ENCODE assay signal across 8 cellular contexts in the genomic region with DNA sequence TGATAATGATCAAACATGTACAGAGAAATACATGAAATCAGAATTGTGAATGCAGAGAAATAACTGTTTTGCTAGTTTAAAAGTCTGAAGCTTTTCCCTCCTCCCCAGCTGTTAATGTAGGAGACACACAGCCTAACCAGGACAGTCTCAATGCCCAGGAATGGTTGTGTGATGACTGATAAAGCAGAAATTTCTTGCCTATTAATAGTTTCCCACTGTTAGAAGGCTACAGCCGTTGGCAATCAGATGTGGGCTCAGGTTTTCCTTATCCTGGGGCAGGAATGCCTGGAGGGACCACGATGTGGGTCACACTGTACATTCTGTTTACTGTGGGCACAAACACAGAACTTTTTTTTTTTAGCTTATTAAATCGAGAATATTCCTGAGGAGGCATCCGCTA. TPM values are rescaled to one million over a fixed set of nuclear protein-coding genes. Genes with fewer than 3 reads are reported as not detected.
DNase-seq lines count a peak whose midpoint lies in the region; ATAC-seq and TF ChIP-seq lines count a peak whose summit lies in the region.

No MANE protein-coding gene starts in this region.

- H3K4me3 Mint-ChIP-seq in CD4-positive, alpha-beta T cell: peak overlapping the region; percentile 89
- peak overlapping the region; percentile 83 for H3K4me3 Mint-ChIP-seq in nephron progenitor cell

- H3K4me1 ChIP-seq in PC-9 (replicated peaks; ENCODE audit: insufficient read depth) (peaks cover 50% of the 10 kb centered on the region), mucosa of descending colon (ENCODE audit: low read depth) (peaks cover 33% of the 10 kb centered on the region)
- H3K4me1 ChIP-seq in effector memory CD4-positive, alpha-beta T cell (ENCODE audit: control insufficient read depth, insufficient read depth, low read length, poor library complexity, severe bottlenecking): peaks cover 5% of the 10 kb centered on the region

- H3K27ac Mint-ChIP-seq in CD4-positive, alpha-beta T cell: peak overlapping the region; percentile 85
- H3K27ac Mint-ChIP-seq in nephron progenitor cell: no peak overlapping the region

- peaks cover 37% of the 10 kb centered on the region for H3F3A ChIP-seq in PC-9 (ENCODE audit: insufficient read depth, low read depth)

- H3K4me1 Mint-ChIP-seq in CD4-positive, alpha-beta T cell (ENCODE audit: low read depth): peaks cover 61% of the 10 kb centered on the region
- H3K4me1 Mint-ChIP-seq in nephron progenitor cell: peaks cover 43% of the 10 kb centered on the region

- H3K4me3 ChIP-seq in PC-9 (peak overlapping the region; percentile 72; the same call in 1 of the 2 replicates), mucosa of descending colon (no peak overlapping the region)
- H3K4me3 ChIP-seq in effector memory CD4-positive, alpha-beta T cell (ENCODE audit: insufficient read depth, low read depth, low read length, poor library complexity, severe bottlenecking): no peak overlapping the region

- no peaks in the 10 kb centered on the region for H3K9me3 ChIP-seq in CD4-positive, alpha-beta T cell (ENCODE audit: control insufficient read depth, low read length)
- H3K9me3 ChIP-seq in PC-9 (ENCODE audit: insufficient read depth, low read depth): no peaks in the 10 kb centered on the region; the same call in 1 of the 2 replicates
- H3K9me3 ChIP-seq in effector memory CD4-positive, alpha-beta T cell (ENCODE audit: control insufficient read depth, low read length): no peaks in the 10 kb centered on the region
- H3K9me3 ChIP-seq in mucosa of descending colon: no peaks in the 10 kb centered on the region

- POLR2A ChIA-PET in CD4-positive, alpha-beta T cell (lab: Charles Lee): interaction anchor here (3.0 kb wide), 1 partner anchor 11 kb away, joined by 33 read pairs; no protein-coding TSS in a partner anchor
- POLR2A ChIA-PET in PC-9 (lab: Charles Lee; ENCODE audit: unreplicated experiment): interaction anchor here (0.6 kb wide), 1 partner anchor 61 kb away, joined by 12 read pairs; no protein-coding TSS in a partner anchor

- no peak for DNase-seq in CD4-positive, alpha-beta T cell
- DNase-seq in PC-9 (peak in 1 of 2 experiments; percentile 72), nephron progenitor cell (no peak), ecto neural progenitor cell (ENCODE audit: low spot score) (no peak), mucosa of descending colon (no peak), DMS153 (lab: John Stamatoyannopoulos, UW) (no peak), T1000 (lab: John Stamatoyannopoulos, UW) (no peak)
- no peak for DNase-seq in effector memory CD4-positive, alpha-beta T cell

- H3K9me3 Mint-ChIP-seq in CD4-positive, alpha-beta T cell: no peaks in the 10 kb centered on the region
- no peaks in the 10 kb centered on the region for H3K9me3 Mint-ChIP-seq in nephron progenitor cell

- TSS peak; percentile 39 for BruUV-seq in PC-9 (replicated peaks; lab: Mats Ljungman, UMichigan)

- no peaks in the 10 kb centered on the region for H3K27me3 ChIP-seq in CD4-positive, alpha-beta T cell (ENCODE audit: control insufficient read depth, insufficient read depth, low read length)
- no peaks in the 10 kb centered on the region for H3K27me3 ChIP-seq in PC-9 (ENCODE audit: insufficient read depth, low read depth)
- no peaks in the 10 kb centered on the region for H3K27me3 ChIP-seq in effector memory CD4-positive, alpha-beta T cell (replicated peaks; ENCODE audit: control insufficient read depth, insufficient read depth, low read length, poor library complexity, severe bottlenecking)

- no peak for TF ChIP-seq CTCF in CD4-positive, alpha-beta T cell (IDR thresholded peaks at IDR 0.05)
- TF ChIP-seq CTCF in PC-9 (conservative IDR thresholded peaks at IDR 0.05) (no peak), nephron progenitor cell (IDR thresholded peaks at IDR 0.05) (no peak), mucosa of descending colon (IDR thresholded peaks at IDR 0.05) (no peak)

- no peak overlapping the region for H3K27ac ChIP-seq in CD4-positive, alpha-beta T cell (ENCODE audit: low read depth, low read length)
- H3K27ac ChIP-seq in PC-9: peak overlapping the region; percentile 52
- H3K27ac ChIP-seq in effector memory CD4-positive, alpha-beta T cell (ENCODE audit: insufficient read depth, low read length, poor library complexity, severe bottlenecking): peak overlapping the region; percentile 6

- H3K4me2 ChIP-seq in PC-9: peak overlapping the region; percentile 83

- intact Hi-C loops in CD4-positive, alpha-beta T cell (cut with DNase I, micrococcal nuclease): no loop called here
- intact Hi-C loops in PC-9 (cut with micrococcal nuclease; ENCODE audit: unreplicated experiment) (no loop called here), mucosa of descending colon (cut with DNase I, micrococcal nuclease) (no loop called here)

- no peaks in the 10 kb centered on the region for H3K27me3 Mint-ChIP-seq in CD4-positive, alpha-beta T cell
- peaks cover 29% of the 10 kb centered on the region for H3K27me3 Mint-ChIP-seq in nephron progenitor cell (ENCODE audit: low read depth, poor library complexity)

- peaks cover 31% of the 10 kb centered on the region for H3K36me3 Mint-ChIP-seq in CD4-positive, alpha-beta T cell (ENCODE audit: low read depth)
- peaks cover 14% of the 10 kb centered on the region for H3K36me3 Mint-ChIP-seq in nephron progenitor cell (ENCODE audit: low read depth)

- H4K20me1 ChIP-seq in PC-9 (ENCODE audit: insufficient read depth): 0 out of 2 replicates have a peak, but pooled peaks cover 8% of the 10 kb centered on the region

- H3K79me2 ChIP-seq in PC-9 (ENCODE audit: low read depth): peaks cover 63% of the 10 kb centered on the region

- CTCF ChIA-PET in CD4-positive, alpha-beta T cell (lab: Charles Lee): interaction anchor here (1.3 kb wide), 1 partner anchor 1949 kb away, joined by 3 read pairs; no protein-coding TSS in a partner anchor
- CTCF ChIA-PET in PC-9 (lab: Charles Lee): interaction anchor here (0.7 kb wide), 1 partner anchor 11 kb away, joined by 3 read pairs; no protein-coding TSS in a partner anchor

- no peak for ATAC-seq in CD4-positive, alpha-beta T cell (ENCODE audit: poor library complexity)
- no peak for ATAC-seq in mucosa of descending colon

- no peak overlapping the region for H2AFZ ChIP-seq in PC-9

- H3K36me3 ChIP-seq in PC-9 (ENCODE audit: low read depth) (peaks cover 19% of the 10 kb centered on the region), mucosa of descending colon (ENCODE audit: low read depth) (no peaks in the 10 kb centered on the region)
- H3K36me3 ChIP-seq in effector memory CD4-positive, alpha-beta T cell (ENCODE audit: control insufficient read depth, insufficient read depth, low read length): peaks cover 9% of the 10 kb centered on the region

- no peaks in the 10 kb centered on the region for H3K9me2 ChIP-seq in PC-9 (ENCODE audit: insufficient read depth)

RNA-seq across cellular contexts. Expression of gene PPP1R3D, which starts 1.9 kb away (rescaled TPM):
- 1 to 10 TPM; 5.1 to 5.4 TPM for total RNA-seq in CD4-positive, alpha-beta T cell
- total RNA-seq in PC-9 (2021) (9.0 and 9.9 TPM in 2 replicates), mucosa of descending colon (10 to 100 TPM in 1 of 3 donors, 1 to 10 TPM in 2; 5.9 to 10.8 (median 6.8) TPM)

RNA-seq across cellular contexts. Expression of gene FAM217B, which starts 2.0 kb away (rescaled TPM):
- 10 to 100 TPM; 23.1 to 23.7 TPM for total RNA-seq in CD4-positive, alpha-beta T cell
- 11.7 and 20.2 TPM in 2 replicates for total RNA-seq in PC-9 (2021)
- 10 to 100 TPM in 1 of 3 donors, 1 to 10 TPM in 2; 8.2 to 19.0 (median 9.8) TPM for total RNA-seq in mucosa of descending colon

RNA-seq across cellular contexts. Expression of gene SYCP2, which starts 4.8 kb away (rescaled TPM):
- total RNA-seq in CD4-positive, alpha-beta T cell: 1 to 10 TPM; 4.4 to 4.6 TPM
- total RNA-seq in PC-9 (2021) (1.8 and 3.0 TPM in 2 replicates), mucosa of descending colon (1 to 10 TPM in 2 of 3 donors, under 1 TPM in 1; 0.78 to 1.6 (median 1.3) TPM)

RNA-seq across cellular contexts. Expression of gene CDH26, which starts 20.0 kb away (rescaled TPM):
- 1 to 10 TPM in 1 of 2 experiments, under 1 TPM in 1; 0.75 to 1.1 TPM for total RNA-seq in CD4-positive, alpha-beta T cell
- total RNA-seq in PC-9 (2021) (0.68 and 1.1 TPM in 2 replicates), mucosa of descending colon (1 to 10 TPM in 2 of 3 donors, under 1 TPM in 1; 0.48 to 2.2 (median 1.4) TPM)
